Comparison of ENCODE assay signal across 12 cellular contexts in genomic region chr6:16728513-16729182, GRCh38. TPM values are rescaled to one million over a fixed set of nuclear protein-coding genes. Genes with fewer than 3 reads are reported as not detected.
DNase-seq lines count a peak whose midpoint lies in the region; ATAC-seq and TF ChIP-seq lines count a peak whose summit lies in the region.
"Had no signal": no experiment of that assay in that cellular context is flagged by ENCODE, and none has a peak within 500 bp of the region (broad histone marks: within the 10 kb centered on the region; RNA-seq: fewer than 3 reads in every experiment).

No MANE protein-coding gene starts in this region.

- no peak for TF ChIP-seq CTCF in stomach (IDR thresholded peaks at IDR 0.05)
- TF ChIP-seq CTCF in progenitor cell of endocrine pancreas (IDR thresholded peaks at IDR 0.05; ENCODE audit: unreplicated experiment), result no peak
- TF ChIP-seq CTCF in left lung (IDR thresholded peaks at IDR 0.05), result no peak

- H3K4me3 Mint-ChIP-seq in activated CD8-positive, alpha-beta memory T cell treated with anti-CD3 and anti-CD28 coated beads, Interleukin-2, amount 10 ng/mL, durations not matched to agents 7 days and 5 days, result peak overlapping the region; percentile 58
- no peak overlapping the region for H3K4me3 Mint-ChIP-seq in progenitor cell of endocrine pancreas (ENCODE audit: low read depth)

- H3K27ac ChIP-seq in epithelial cell of prostate (peak overlapping the region; percentile 10), stomach (peak overlapping the region in 3 of 5 donors; percentile 14 to 44 (median 30)), left lung (peak overlapping the region in 1 of 2 donors; percentile 75)
- H3K27ac ChIP-seq: parathyroid adenoma had no signal

- peak overlapping the region; percentile 93 for H3K27ac Mint-ChIP-seq in activated CD8-positive, alpha-beta memory T cell treated with anti-CD3 and anti-CD28 coated beads, Interleukin-2, amount 10 ng/mL, durations not matched to agents 7 days and 5 days
- H3K27ac Mint-ChIP-seq in progenitor cell of endocrine pancreas, result no peak overlapping the region

- H3K36me3 ChIP-seq in stomach, result no peaks in the 10 kb centered on the region
- H3K36me3 ChIP-seq in left lung, result no peaks in the 10 kb centered on the region

- peaks cover 28% of the 10 kb centered on the region for H3K36me3 Mint-ChIP-seq in activated CD8-positive, alpha-beta memory T cell treated with anti-CD3 and anti-CD28 coated beads, Interleukin-2, amount 10 ng/mL, durations not matched to agents 7 days and 5 days
- H3K36me3 Mint-ChIP-seq in progenitor cell of endocrine pancreas (ENCODE audit: insufficient read depth), result peaks cover 1% of the 10 kb centered on the region

- no peaks in the 10 kb centered on the region for H3K27me3 Mint-ChIP-seq in activated CD8-positive, alpha-beta memory T cell treated with anti-CD3 and anti-CD28 coated beads, Interleukin-2, amount 10 ng/mL, durations not matched to agents 7 days and 5 days
- H3K27me3 Mint-ChIP-seq in progenitor cell of endocrine pancreas, result no peaks in the 10 kb centered on the region

- CTCF ChIA-PET in activated CD8-positive, alpha-beta memory T cell treated with anti-CD3 and anti-CD28 coated beads, Interleukin-2, amount 10 ng/mL, durations not matched to agents 7 days and 5 days (lab: Charles Lee), result interaction anchor here (0.7 to 5.4 kb wide), 5 partner anchors 11 to 40 kb away, joined by 3 to 29 read pairs (median 4); partner anchors contain the start of gene ATXN1

- no peak for ATAC-seq in activated CD8-positive, alpha-beta memory T cell treated with anti-CD3 and anti-CD28 coated beads, Interleukin-2, amount 10 ng/mL, durations not matched to agents 7 days and 5 days
- no peak for ATAC-seq in left lung

- peaks cover 77% of the 10 kb centered on the region for H3K4me1 Mint-ChIP-seq in activated CD8-positive, alpha-beta memory T cell treated with anti-CD3 and anti-CD28 coated beads, Interleukin-2, amount 10 ng/mL, durations not matched to agents 7 days and 5 days
- peaks cover 31% of the 10 kb centered on the region for H3K4me1 Mint-ChIP-seq in progenitor cell of endocrine pancreas (ENCODE audit: low read depth)

- WGBS in stomach, 5 donors, result 71 to 85% (median 83%) methylated on average over 6 of the region's 6 CpGs

- no peak overlapping the region for H3K4me3 ChIP-seq in stomach
- no peak overlapping the region for H3K4me3 ChIP-seq in left lung

- H3K9me3 ChIP-seq in stomach (no peaks in the 10 kb centered on the region), left lung (no peaks in the 10 kb centered on the region)

- no peaks in the 10 kb centered on the region for H3K9me3 Mint-ChIP-seq in activated CD8-positive, alpha-beta memory T cell treated with anti-CD3 and anti-CD28 coated beads, Interleukin-2, amount 10 ng/mL, durations not matched to agents 7 days and 5 days (ENCODE audit: low read depth)
- H3K9me3 Mint-ChIP-seq in progenitor cell of endocrine pancreas (ENCODE audit: low read depth), result no peaks in the 10 kb centered on the region

- H3K4me1 ChIP-seq in stomach (peaks cover 28 to 97% (median 70%) of the 10 kb centered on the region in 4 donors), left lung (peaks cover 44 to 91% of the 10 kb centered on the region in 2 donors)

- no peaks in the 10 kb centered on the region for H3K27me3 ChIP-seq in stomach
- no peaks in the 10 kb centered on the region for H3K27me3 ChIP-seq in left lung

- TF ChIP-seq EP300 in stomach (IDR thresholded peaks at IDR 0.05), result no peak

- no peak for DNase-seq in activated CD8-positive, alpha-beta memory T cell treated with anti-CD3 and anti-CD28 coated beads, Interleukin-2, amount 10 ng/mL, durations not matched to agents 7 days and 5 days
- DNase-seq in activated CD8-positive, alpha-beta memory T cell treated with anti-CD3 and anti-CD28 coated beads, Interleukin-2, amount 50 U/mL, for 4 hours, result no peak
- no peak for DNase-seq in epithelial cell of prostate (ENCODE audit: low read depth, low spot score)
- DNase-seq in stomach, result no peak
- no peak for DNase-seq in progenitor cell of endocrine pancreas (ENCODE audit: low spot score, unreplicated experiment)
- no peak for DNase-seq in left lung
- no peak for DNase-seq in NCI-H2081 treated with DMSO at 0.1 percent for 48 hours (lab: John Stamatoyannopoulos, UW)
- DNase-seq: central memory CD4-positive, alpha-beta T cell; Karpas-422; NCI-H1436 treated with DMSO at 0.1 percent for 48 hours had no signal

- intact Hi-C loops in stomach (cut with DNase I; ENCODE audit: low total_unique reads), result no loop called here
- intact Hi-C loops in left lung (cut with DNase I), result no loop called here

- TF ChIP-seq POLR2A in stomach (IDR thresholded peaks at IDR 0.05), result no peak

TF ChIP-seq in PFSK-1, 5 proteins besides CTCF, POLR2A, EP300 and RAD21:
- TF ChIP-seq FOXP2 (optimal IDR thresholded peaks at IDR 0.05; ENCODE audit: borderline replicate concordance, extremely low read depth, extremely low read length, insufficient read depth), result no peak
- TF ChIP-seq REST (IDR thresholded peaks at IDR 0.05; ENCODE audit: insufficient read depth in 1 of 2, low read depth in 2 of 2, low read length in 2 of 2), result no peak
- TF ChIP-seq TAF1 (IDR thresholded peaks at IDR 0.05; ENCODE audit: borderline replicate concordance, insufficient read depth, low read length), result no peak
- peak; percentile 19; the same call in 1 of the 2 replicates for TF ChIP-seq POLR2AphosphoS5 (IDR thresholded peaks at IDR 0.05; ENCODE audit: low read depth, low read length)

RNA-seq across cellular contexts. Expression of gene ATXN1, which starts 32.6 kb away (rescaled TPM):
- total RNA-seq in activated CD8-positive, alpha-beta memory T cell treated with anti-CD3 and anti-CD28 coated beads, Interleukin-2, amount 10 ng/mL, durations not matched to agents 7 days and 5 days, result 100 to 1,000 TPM in 1 of 2 experiments, 10 to 100 TPM in 1; 84.6 to 117 TPM
- polyA plus RNA-seq in PFSK-1 (2012; ENCODE audit: insufficient read length, low read depth), result 50.9 TPM
- total RNA-seq in stomach, result 100 to 1,000 TPM in 1 of 5 donors, 10 to 100 TPM in 4; 32.4 to 106 (median 64.6) TPM
- 1 to 10 TPM; 5.2 to 8.7 (median 7.6) TPM for polyA plus RNA-seq in stomach
- total RNA-seq in progenitor cell of endocrine pancreas, result 35.8 and 37.5 TPM in 2 replicates
- 10 to 100 TPM; 52.5 to 67.4 TPM for total RNA-seq in left lung
